Comparison of ENCODE assay signal across 6 cellular contexts in the genomic region with DNA sequence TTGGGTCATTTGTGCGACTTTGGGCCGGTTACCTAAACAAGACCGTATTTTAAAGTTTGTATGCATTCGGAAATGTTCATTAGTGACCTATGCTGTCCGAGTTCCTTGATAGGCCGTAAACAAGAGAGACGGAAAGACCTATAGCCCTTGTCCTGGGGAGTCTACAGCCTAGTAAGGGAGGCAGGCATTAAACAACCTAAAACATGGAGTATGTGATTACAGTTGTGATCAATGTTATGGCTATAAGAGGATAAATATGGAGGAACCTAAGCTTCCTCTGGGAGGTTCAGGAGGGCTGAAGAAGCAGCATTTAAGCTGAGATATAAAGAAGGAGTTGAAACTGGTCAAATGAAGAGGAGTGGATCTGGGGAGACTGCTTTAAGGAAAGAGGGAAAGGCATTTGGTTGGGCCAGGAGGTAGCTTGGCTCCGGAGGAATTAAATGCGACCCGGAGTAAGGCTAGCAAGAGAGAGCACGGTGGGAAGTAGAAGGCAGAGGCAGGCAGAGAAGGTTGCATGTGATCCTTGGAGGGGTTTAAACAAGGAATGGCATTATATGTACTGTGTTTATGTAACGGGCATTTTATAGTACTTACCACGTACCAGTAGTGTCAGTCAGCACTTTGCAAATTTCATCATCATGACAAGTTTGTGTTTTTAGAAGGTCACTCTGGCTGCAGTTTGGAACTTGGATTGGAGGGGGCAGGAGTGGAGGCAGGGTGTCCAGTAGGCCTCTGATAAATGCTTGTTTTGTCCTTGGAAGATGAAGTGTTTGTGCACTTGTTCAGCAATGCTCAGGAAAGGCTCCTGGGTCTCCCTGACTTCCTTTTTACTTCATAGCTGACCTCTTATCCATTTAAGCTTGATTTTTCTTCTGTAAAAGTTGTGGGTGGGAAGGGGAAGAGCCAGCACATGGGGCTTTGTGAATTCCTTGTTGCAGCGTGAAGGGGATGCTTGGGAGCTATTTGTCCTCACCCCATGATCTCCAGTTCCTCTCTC. TPM values are rescaled to one million over a fixed set of nuclear protein-coding genes. Genes with fewer than 3 reads are reported as not detected.
DNase-seq lines count a peak whose midpoint lies in the region; TF ChIP-seq lines count a peak whose summit lies in the region.

No MANE protein-coding gene starts in this region.

- peak overlapping the region; percentile 59; the same call in 1 of the 2 replicates for H3K4me3 ChIP-seq in GM08714 (ENCODE audit: low read length)

- peak overlapping the region; percentile 70 for H3K4me3 Mint-ChIP-seq in activated naive CD8-positive, alpha-beta T cell
- peak overlapping the region; percentile 56 for H3K4me3 Mint-ChIP-seq in mesothelial cell of epicardium

- DNase-seq in mesothelial cell of epicardium (ENCODE audit: low spot score in 2 of 2, unreplicated experiment in 2 of 2) (no peak), NCI-H1436 (lab: John Stamatoyannopoulos, UW) (no peak), NCI-H510A treated with DMSO at 0.1 percent for 48 hours (lab: John Stamatoyannopoulos, UW) (no peak)
- DNase-seq in activated CD8-positive, alpha-beta memory T cell treated with anti-CD3 and anti-CD28 coated beads for 24 hours: no peak

- H3K36me3 Mint-ChIP-seq in activated naive CD8-positive, alpha-beta T cell: no peaks in the 10 kb centered on the region
- no peaks in the 10 kb centered on the region for H3K36me3 Mint-ChIP-seq in mesothelial cell of epicardium

- H3K27ac Mint-ChIP-seq in activated naive CD8-positive, alpha-beta T cell: peak overlapping the region; percentile 58
- H3K27ac Mint-ChIP-seq in mesothelial cell of epicardium: peak overlapping the region; percentile 94

- no peak for TF ChIP-seq CTCF in mesothelial cell of epicardium (IDR thresholded peaks at IDR 0.05; ENCODE audit: unreplicated experiment)

- no peaks in the 10 kb centered on the region for H3K27me3 Mint-ChIP-seq in activated naive CD8-positive, alpha-beta T cell
- no peaks in the 10 kb centered on the region for H3K27me3 Mint-ChIP-seq in mesothelial cell of epicardium (ENCODE audit: low read depth)

- H3K4me1 Mint-ChIP-seq in activated naive CD8-positive, alpha-beta T cell (ENCODE audit: low read depth): peaks cover 21% of the 10 kb centered on the region
- H3K4me1 Mint-ChIP-seq in mesothelial cell of epicardium: peaks cover 39% of the 10 kb centered on the region

- H3K9me3 Mint-ChIP-seq in activated naive CD8-positive, alpha-beta T cell (ENCODE audit: low read depth): no peaks in the 10 kb centered on the region
- H3K9me3 Mint-ChIP-seq in mesothelial cell of epicardium: peaks cover 4% of the 10 kb centered on the region

RNA-seq across cellular contexts. Expression of a gene that starts 1.0 kb away (rescaled TPM):
- total RNA-seq in mesothelial cell of epicardium: 7.8 to 9.0 TPM (median 7.9 TPM) in 3 replicates

RNA-seq across cellular contexts. Expression of a gene that starts 25.4 kb away (rescaled TPM):
- total RNA-seq in mesothelial cell of epicardium: 72.5 to 75.4 TPM (median 75.4 TPM) in 3 replicates

RNA-seq across cellular contexts. Expression of a gene that starts 47.6 kb away (rescaled TPM):
- total RNA-seq in mesothelial cell of epicardium: 18.4 to 20.1 TPM (median 18.7 TPM) in 3 replicates

RNA-seq across cellular contexts. Expression of a gene that starts 48.8 kb away (rescaled TPM):
- 39.6 to 40.7 TPM (median 39.9 TPM) in 3 replicates for total RNA-seq in mesothelial cell of epicardium

RNA-seq across cellular contexts. Expression of a gene that starts 54.8 kb away (rescaled TPM):
- 15.4 to 17.3 TPM (median 16.4 TPM) in 3 replicates for total RNA-seq in mesothelial cell of epicardium
